ENCODE assay signal across 24 cellular contexts in the genomic region with DNA sequence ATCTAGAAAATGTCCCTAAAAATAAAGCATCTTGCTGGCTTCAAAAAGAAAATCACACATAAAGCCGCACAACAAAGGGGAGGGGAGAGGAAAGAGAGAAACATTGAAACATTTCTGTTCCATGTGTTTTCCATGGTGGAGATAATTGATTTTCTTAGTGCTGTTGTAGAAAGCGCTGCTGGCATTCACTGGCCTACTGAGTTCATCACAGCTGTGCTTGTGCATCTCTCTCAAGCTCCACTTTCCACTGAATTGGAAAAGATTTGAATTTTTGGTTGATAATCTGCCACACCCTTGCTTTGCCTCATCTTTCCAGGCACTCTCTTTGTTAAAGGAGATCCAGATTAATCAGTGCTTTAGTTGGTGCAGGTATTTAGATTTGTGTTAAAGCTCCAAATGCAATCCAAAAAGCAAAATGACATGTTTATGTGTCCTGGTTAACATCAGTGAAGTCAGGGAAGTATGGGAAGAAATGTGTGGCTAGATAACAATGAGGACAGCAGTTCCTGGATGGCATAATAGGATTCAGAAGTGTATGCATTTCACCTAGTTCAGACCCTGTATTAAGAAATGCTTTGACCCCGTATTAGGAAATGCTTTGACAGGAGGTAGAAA. TPM values are rescaled to one million over a fixed set of nuclear protein-coding genes. Genes with fewer than 3 reads are reported as not detected.
DNase-seq lines count a peak whose midpoint lies in the region; ATAC-seq, FAIRE-seq and TF ChIP-seq lines count a peak whose summit lies in the region.
"Had no signal": no experiment of that assay in that cellular context is flagged by ENCODE, and none has a peak within 500 bp of the region (broad histone marks: within the 10 kb centered on the region; RNA-seq: fewer than 3 reads in every experiment).

No MANE protein-coding gene starts in this region.

- TF ChIP-seq POLR2A in H1 (IDR thresholded peaks at IDR 0.05; ENCODE audit: control extremely low read depth in 1 of 2, low read depth in 2 of 2, low read length in 2 of 2) = no peak

- no peak overlapping the region for H2AK5ac ChIP-seq in H1 (ENCODE audit: low read depth, low read length)

- H3K9me3 Mint-ChIP-seq in HFFc6 (no peaks in the 10 kb centered on the region), mesothelial cell of epicardium (no peaks in the 10 kb centered on the region)
- H3K9me3 Mint-ChIP-seq: stimulated activated naive B cell treated with anti-CD40 and anti-IgM and Interleukin-4, amounts not matched to agents 10 μg/mL and 1 μg/mL and 100 μg/mL, for 72 hours had no signal

- no peaks in the 10 kb centered on the region for H3K36me3 ChIP-seq in H1 (ENCODE audit: control insufficient read depth in 2 of 4, insufficient read depth in 4 of 4, low read length in 3 of 4)
- H3K36me3 ChIP-seq in skeletal muscle tissue (ENCODE audit: control insufficient read depth in 3 of 3, insufficient read depth in 3 of 3, low read length in 3 of 3) = no peaks in the 10 kb centered on the region
- H3K36me3 ChIP-seq: brain microvascular endothelial cell, HAP-1, lower lobe of right lung had no signal

- TF ChIP-seq RAD21 in H1 (IDR thresholded peaks at IDR 0.05 in 1 of 2, conservative IDR thresholded peaks at IDR 0.05 in 1 of 2; ENCODE audit: low read depth in 2 of 2, low read length in 2 of 2) = no peak

- 85% methylated on average over 3 of the region's 3 CpGs; no CpG with 5 or more reads in 1 of the 2 experiments for WGBS in H1 (ENCODE audit: extremely low coverage in 1 of 2, insufficient coverage in 1 of 2, insufficient read length in 1 of 2, insufficient replicate concordance in 2 of 2, low coverage in 1 of 2, low lambda C conversion rate in 2 of 2, missing lambda C conversion rate in 1 of 2), 2 experiments

- H4K8ac ChIP-seq in H1 (ENCODE audit: extremely low read depth, insufficient read depth, low read length) = no peak overlapping the region

- no peak overlapping the region for H4K91ac ChIP-seq in H1 (replicated peaks; ENCODE audit: insufficient read length, low read length)

- H3K14ac ChIP-seq in H1 (ENCODE audit: insufficient read length) = no peak overlapping the region

- no peaks in the 10 kb centered on the region for H3K4me1 ChIP-seq in H1 (replicated peaks in 1 of 4; ENCODE audit: control insufficient read depth in 3 of 4, insufficient read depth in 4 of 4, low read length in 3 of 4)
- no peaks in the 10 kb centered on the region for H3K4me1 ChIP-seq in skeletal muscle tissue (ENCODE audit: control insufficient read depth in 3 of 3, insufficient read depth in 3 of 3, low read length in 3 of 3)
- H3K4me1 ChIP-seq: HAP-1, lower lobe of right lung had no signal

- no peaks in the 10 kb centered on the region; the same call in none of the 2 replicates for H3K27me3 Mint-ChIP-seq in HFFc6 (ENCODE audit: insufficient read depth)
- no peaks in the 10 kb centered on the region for H3K27me3 Mint-ChIP-seq in mesothelial cell of epicardium (ENCODE audit: low read depth)
- H3K27me3 Mint-ChIP-seq: natural killer cell treated with Interleukin-12 subunit alpha and Interleukin-12 subunit beta and Interleukin-15 and Interleukin-18, amount 100 ng/mL, for 72 hours; stimulated activated naive B cell treated with anti-CD40 and anti-IgM and Interleukin-4, amounts not matched to agents 10 μg/mL and 1 μg/mL and 100 μg/mL, for 72 hours had no signal

- H3K4me3 ChIP-seq in H1 (ENCODE audit: extremely low read depth in 1 of 4, insufficient read depth in 2 of 4, low read depth in 3 of 4, low read length in 4 of 4) = no peak overlapping the region
- no peak overlapping the region for H3K4me3 ChIP-seq in skeletal muscle tissue (ENCODE audit: low read length in 3 of 3)
- H3K4me3 ChIP-seq: HAP-1, lower lobe of right lung had no signal

- H3K4me2 ChIP-seq in H1 (ENCODE audit: insufficient read depth in 1 of 2, low read depth in 2 of 2, low read length in 2 of 2) = no peak overlapping the region

- no peak for TF ChIP-seq EP300 in H1 (IDR thresholded peaks at IDR 0.05; ENCODE audit: borderline replicate concordance in 1 of 2, low read depth in 2 of 2, low read length in 2 of 2)

- H3K9me3 ChIP-seq in H1 (ENCODE audit: insufficient read depth in 2 of 2, low read depth in 1 of 2, low read length in 1 of 2) (no peaks in the 10 kb centered on the region), skeletal muscle tissue (ENCODE audit: control insufficient read depth in 3 of 3, low read length in 3 of 3) (no peaks in the 10 kb centered on the region)
- H3K9me3 ChIP-seq: HAP-1, lower lobe of right lung had no signal

- no peak overlapping the region for H2BK12ac ChIP-seq in H1 (ENCODE audit: low read depth, low read length)

- no peak overlapping the region for H3K18ac ChIP-seq in H1 (ENCODE audit: extremely low read depth, low read length)

- no peak overlapping the region for H3K9ac ChIP-seq in H1 (replicated peaks in 1 of 4; ENCODE audit: extremely low read depth in 1 of 4, low read depth in 3 of 4, low read length in 3 of 4)
- no peak overlapping the region for H3K9ac ChIP-seq in skeletal muscle tissue (ENCODE audit: low read depth in 1 of 3, low read length in 3 of 3)

- ATAC-seq in HG02870 (IDR thresholded peaks at IDR 0.05; ENCODE audit: unreplicated experiment) = no peak
- ATAC-seq: activated CD8-positive, alpha-beta T cell treated with anti-CD3 and anti-CD28 coated beads, Interleukin-2, amount 10 ng/mL, durations not matched to agents 7 days and 5 days; lower lobe of right lung; natural killer cell treated with Interleukin-12 subunit alpha and Interleukin-12 subunit beta and Interleukin-15 and Interleukin-18, amount 100 ng/mL, for 72 hours; stimulated activated naive B cell treated with anti-CD40 and anti-IgM and Interleukin-4, amounts not matched to agents 10 μg/mL and 1 μg/mL and 100 μg/mL, for 72 hours had no signal

- H2BK5ac ChIP-seq in H1 (ENCODE audit: low read depth, low read length) = no peak overlapping the region

- H3K27ac ChIP-seq in H1 (ENCODE audit: low read depth, low read length) (no peak overlapping the region), skeletal muscle tissue (ENCODE audit: low read depth, low read length) (peak overlapping the region; percentile 39)
- H3K27ac ChIP-seq: brain microvascular endothelial cell, lower lobe of right lung had no signal

- no peaks in the 10 kb centered on the region for H4K20me1 ChIP-seq in H1 (replicated peaks in 1 of 2; ENCODE audit: control insufficient read depth in 1 of 2, insufficient read depth in 2 of 2, low read length in 2 of 2)

- peak overlapping the region; percentile 67 for H2AFZ ChIP-seq in H1 (ENCODE audit: low read length)

- no peak overlapping the region for H3K56ac ChIP-seq in H1 (replicated peaks; ENCODE audit: insufficient read length, low read depth, low read length)

- H3K27ac Mint-ChIP-seq in HFFc6 (peak overlapping the region; percentile 32; the same call in 1 of the 2 replicates), mesothelial cell of epicardium (peak overlapping the region; percentile 62)
- H3K27ac Mint-ChIP-seq: activated CD8-positive, alpha-beta T cell treated with anti-CD3 and anti-CD28 coated beads, Interleukin-2, amount 10 ng/mL, durations not matched to agents 7 days and 5 days; activated naive CD8-positive, alpha-beta T cell; natural killer cell treated with Interleukin-12 subunit alpha and Interleukin-12 subunit beta and Interleukin-15 and Interleukin-18, amount 100 ng/mL, for 72 hours; stimulated activated naive B cell treated with anti-CD40 and anti-IgM and Interleukin-4, amounts not matched to agents 10 μg/mL and 1 μg/mL and 100 μg/mL, for 72 hours had no signal

- H2BK20ac ChIP-seq in H1 (ENCODE audit: low read length) = no peak overlapping the region

- peaks cover 77% of the 10 kb centered on the region for H3K4me1 Mint-ChIP-seq in HFFc6 (ENCODE audit: low read depth)
- H3K4me1 Mint-ChIP-seq in mesothelial cell of epicardium = peaks cover 45% of the 10 kb centered on the region
- H3K4me1 Mint-ChIP-seq: stimulated activated naive B cell treated with anti-CD40 and anti-IgM and Interleukin-4, amounts not matched to agents 10 μg/mL and 1 μg/mL and 100 μg/mL, for 72 hours had no signal

- H2BK120ac ChIP-seq in H1 (replicated peaks; ENCODE audit: low read depth, low read length) = no peak overlapping the region

- DNase-seq in HFFc6 (no peak), H1 (ENCODE audit: low read depth in 1 of 2, low spot score in 2 of 2) (no peak), mesothelial cell of epicardium (ENCODE audit: low spot score in 2 of 2, unreplicated experiment in 2 of 2) (no peak), 8988T (no peak), COLO668 (lab: John Stamatoyannopoulos, UW; ENCODE audit: unreplicated experiment) (no peak), NCI-H2227 (lab: John Stamatoyannopoulos, UW; ENCODE audit: unreplicated experiment) (no peak)
- DNase-seq: activated CD4-positive, CD25-positive, alpha-beta regulatory T cell; activated CD8-positive, alpha-beta T cell treated with anti-CD3 and anti-CD28 coated beads, Interleukin-2, amount 10 ng/mL, durations not matched to agents 7 days and 5 days; activated T-cell treated with anti-CD3 and anti-CD28 coated beads, Interleukin-2, amount 50 U/mL, for 48 hours; brain microvascular endothelial cell; COR-L47; glutamatergic neuron; KG1; lower lobe of right lung; NCI-H1092; NCI-H2107; NCI-H526 treated with DMSO at 0.1 percent for 48 hours; stimulated activated naive B cell treated with anti-CD40 and anti-IgM and Interleukin-4, amounts not matched to agents 10 μg/mL and 1 μg/mL and 100 μg/mL, for 72 hours had no signal

- H3K79me2 ChIP-seq in H1 (ENCODE audit: control insufficient read depth in 1 of 2, insufficient read depth in 2 of 2, low read length in 2 of 2) = no peaks in the 10 kb centered on the region

- FAIRE-seq in H1 (lab: Jason Lieb, UNC) = no peak

- POLR2A ChIA-PET in H1 (lab: Charles Lee; ENCODE audit: partially characterized antibody) = no interaction called here

- H3K4me3 Mint-ChIP-seq in HFFc6 = peak overlapping the region; percentile 1; the same call in 1 of the 2 replicates
- H3K4me3 Mint-ChIP-seq in mesothelial cell of epicardium = no peak overlapping the region
- H3K4me3 Mint-ChIP-seq: activated CD8-positive, alpha-beta T cell treated with anti-CD3 and anti-CD28 coated beads, Interleukin-2, amount 10 ng/mL, durations not matched to agents 7 days and 5 days; activated naive CD8-positive, alpha-beta T cell; natural killer cell treated with Interleukin-12 subunit alpha and Interleukin-12 subunit beta and Interleukin-15 and Interleukin-18, amount 100 ng/mL, for 72 hours; stimulated activated naive B cell treated with anti-CD40 and anti-IgM and Interleukin-4, amounts not matched to agents 10 μg/mL and 1 μg/mL and 100 μg/mL, for 72 hours had no signal

- no peak overlapping the region for H2BK15ac ChIP-seq in H1 (ENCODE audit: low read length)

- CTCF ChIA-PET in H1 (lab: Charles Lee; ENCODE audit: partially characterized antibody) = interaction anchor here (2.1 kb wide), 1 partner anchor 11 kb away, joined by 15 read pairs; no protein-coding TSS in a partner anchor

- no peak overlapping the region for H4K5ac ChIP-seq in H1 (ENCODE audit: insufficient read length, low read depth, low read length)

- no peaks in the 10 kb centered on the region for H3K79me1 ChIP-seq in H1 (ENCODE audit: low read depth, low read length)

- no peak overlapping the region for H3K4ac ChIP-seq in H1 (replicated peaks; ENCODE audit: insufficient read length, low read depth, low read length)

- no peaks in the 10 kb centered on the region; the same call in 1 of the 2 replicates for H3K23me2 ChIP-seq in H1 (ENCODE audit: low read depth, low read length)

- no peaks in the 10 kb centered on the region for H3K27me3 ChIP-seq in H1 (replicated peaks in 1 of 4; ENCODE audit: control insufficient read depth in 3 of 4, extremely low read depth in 1 of 4, insufficient read depth in 3 of 4, low read length in 3 of 4)
- H3K27me3 ChIP-seq in skeletal muscle tissue (ENCODE audit: control insufficient read depth in 3 of 3, insufficient read depth in 3 of 3, low read length in 3 of 3) = peaks cover 0 to 2% (median 0%) of the 10 kb centered on the region in 3 donors
- H3K27me3 ChIP-seq: brain microvascular endothelial cell had no signal

- no peak overlapping the region for H3K23ac ChIP-seq in H1 (ENCODE audit: insufficient read length)

- H3K36me3 Mint-ChIP-seq in HFFc6 (ENCODE audit: low read depth) = peaks cover 7% of the 10 kb centered on the region; the same call in 1 of the 2 replicates
- peaks cover 2% of the 10 kb centered on the region for H3K36me3 Mint-ChIP-seq in mesothelial cell of epicardium
- H3K36me3 Mint-ChIP-seq: activated naive CD8-positive, alpha-beta T cell; natural killer cell treated with Interleukin-12 subunit alpha and Interleukin-12 subunit beta and Interleukin-15 and Interleukin-18, amount 100 ng/mL, for 72 hours; stimulated activated naive B cell treated with anti-CD40 and anti-IgM and Interleukin-4, amounts not matched to agents 10 μg/mL and 1 μg/mL and 100 μg/mL, for 72 hours had no signal

- TF ChIP-seq CTCF in HFFc6 (IDR thresholded peaks at IDR 0.05) (no peak), H1 (IDR thresholded peaks at IDR 0.05; ENCODE audit: control extremely low read depth in 1 of 3, insufficient read depth in 1 of 3, low read depth in 1 of 3, low read length in 3 of 3) (no peak), mesothelial cell of epicardium (IDR thresholded peaks at IDR 0.05; ENCODE audit: unreplicated experiment) (no peak)

RNA-seq across cellular contexts. Expression of gene COL3A1, which starts 2.8 kb away (rescaled TPM):
- total RNA-seq in HFFc6 (2021; fragmentation: NEBNext Ultra II Directional; extraction: Animal tissue kit (Norgen Biotek cat#: 25700)) = 100 to 1,000 TPM; 348 to 594 (median 356) TPM
- total RNA-seq in H1 (2021; fragmentation: NEBNext Ultra II Directional; extraction: Animal tissue kit (Norgen Biotek cat#: 25700)) = 0.07 TPM in 1 of 2 replicates, not detected in the other
- 0.06 and 0.11 TPM in 2 replicates for polyA plus RNA-seq in H1 (2011; rRNA removed)
- 0.03 TPM for polyA plus RNA-seq in H1 (2011; cell fraction: cytosol; rRNA removed)
- polyA plus RNA-seq in H1 (2011; cell fraction: nucleus; rRNA removed) = 0.27 TPM
- 0.28 to 3.2 TPM (median 1.8 TPM) in 4 replicates for polyA plus RNA-seq in H1 (2012, experiment 1 of 2)
- polyA plus RNA-seq in H1 (2012, experiment 2 of 2) = 0.56 TPM
- polyA plus RNA-seq in H1 (2013, experiment 1 of 2) = 0.10 TPM
- 0.13 TPM for polyA plus RNA-seq in H1 (2013, experiment 2 of 2)
- polyA minus RNA-seq in H1 (2011; rRNA and poly(A)+ RNA removed) = 0.03 and 0.17 TPM in 2 replicates
- not detected for polyA minus RNA-seq in H1 (2011; cell fraction: cytosol; rRNA and poly(A)+ RNA removed)
- polyA minus RNA-seq in H1 (2011; cell fraction: nucleus; rRNA and poly(A)+ RNA removed) = not detected
- total RNA-seq in mesothelial cell of epicardium (7,569 to 7,691 TPM (median 7,584 TPM) in 3 replicates), skeletal muscle tissue (6,920 TPM)
- total RNA-seq: activated CD8-positive, alpha-beta T cell treated with anti-CD3 and anti-CD28 coated beads, Interleukin-2, amount 10 ng/mL, durations not matched to agents 7 days and 5 days; dermis microvascular lymphatic vessel endothelial cell; natural killer cell treated with Interleukin-12 subunit alpha and Interleukin-12 subunit beta and Interleukin-15 and Interleukin-18, amount 100 ng/mL, for 72 hours had no signal

Comparison
In these comparisons a context has a peak if more than half of its experiments do, and no peak if none do; other contexts are left out.
1. RNA of gene COL3A1, which starts 2.8 kb away (total RNA-seq): 7,569 to 7,691 TPM in mesothelial cell of epicardium, 6,920 TPM in skeletal muscle tissue (single experiment) and 348 to 594 TPM in HFFc6; 0.07 TPM in H1; every median in the first group is over 100 times any median in the second.